Comparison of ENCODE assay signal across 1 cellular context in genomic region chr20:36614781-36615557, GRCh38.
TF ChIP-seq lines count a peak whose summit lies in the region.

No MANE protein-coding gene starts in this region.

TF ChIP-seq in GM23338, 12 proteins besides CTCF, POLR2A, EP300 and RAD21 (continued from another document):
- TF ChIP-seq ZNF114 (CRISPR knock-in tag; IDR thresholded peaks at IDR 0.05) (no peak), REST (IDR thresholded peaks at IDR 0.05; ENCODE audit: unreplicated experiment) (no peak), POLR2AphosphoS5 (IDR thresholded peaks at IDR 0.05; ENCODE audit: low read depth) (no peak; the same call in 1 of the 2 replicates), ZNF462 (CRISPR knock-in tag; IDR thresholded peaks at IDR 0.05) (no peak), EZH2 (IDR thresholded peaks at IDR 0.05; ENCODE audit: low read depth, unreplicated experiment) (no peak), JUNB (IDR thresholded peaks at IDR 0.05; ENCODE audit: unreplicated experiment) (no peak), ZNF331 (CRISPR knock-in tag; IDR thresholded peaks at IDR 0.05; ENCODE audit: low read depth) (no peak), ETS1 (IDR thresholded peaks at IDR 0.05) (no peak)
